In the genomic region with DNA sequence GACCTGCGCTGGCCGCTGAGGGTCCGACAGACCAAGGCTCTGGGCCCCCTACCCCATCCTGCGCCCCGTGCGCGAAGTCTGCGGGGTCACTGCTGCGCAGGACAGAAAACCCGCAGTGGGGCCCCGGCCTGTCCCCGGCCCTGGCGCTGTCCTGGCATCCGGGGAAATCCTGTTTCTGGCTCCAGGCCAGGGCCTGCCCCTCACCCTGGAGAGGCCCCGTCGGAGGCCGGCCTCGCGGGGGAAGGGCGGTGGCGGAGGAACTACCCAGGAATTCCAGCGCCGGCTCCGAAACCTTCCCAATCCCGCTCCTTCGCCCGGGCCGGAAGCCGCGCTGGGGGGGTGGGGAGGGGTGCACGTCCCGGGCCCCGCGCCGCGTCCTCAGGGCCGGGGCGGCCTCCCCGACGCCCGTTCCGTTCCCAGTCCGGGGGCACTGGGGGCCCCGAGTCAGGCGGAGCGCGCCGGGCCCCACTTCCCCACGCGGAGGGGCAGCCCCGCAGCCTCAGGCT, we compare ENCODE assay signal across 1 cellular context.
A peak's percentile ranks its signal among the peaks of the same experiment; 100 is the strongest.
TF ChIP-seq lines count a peak whose summit lies in the region.

No MANE protein-coding gene starts in this region.

TF ChIP-seq in HepG2, 621 proteins besides CTCF, POLR2A, EP300 and RAD21 (continued from another document and continues in another):
- TF ChIP-seq, protein P1, sequence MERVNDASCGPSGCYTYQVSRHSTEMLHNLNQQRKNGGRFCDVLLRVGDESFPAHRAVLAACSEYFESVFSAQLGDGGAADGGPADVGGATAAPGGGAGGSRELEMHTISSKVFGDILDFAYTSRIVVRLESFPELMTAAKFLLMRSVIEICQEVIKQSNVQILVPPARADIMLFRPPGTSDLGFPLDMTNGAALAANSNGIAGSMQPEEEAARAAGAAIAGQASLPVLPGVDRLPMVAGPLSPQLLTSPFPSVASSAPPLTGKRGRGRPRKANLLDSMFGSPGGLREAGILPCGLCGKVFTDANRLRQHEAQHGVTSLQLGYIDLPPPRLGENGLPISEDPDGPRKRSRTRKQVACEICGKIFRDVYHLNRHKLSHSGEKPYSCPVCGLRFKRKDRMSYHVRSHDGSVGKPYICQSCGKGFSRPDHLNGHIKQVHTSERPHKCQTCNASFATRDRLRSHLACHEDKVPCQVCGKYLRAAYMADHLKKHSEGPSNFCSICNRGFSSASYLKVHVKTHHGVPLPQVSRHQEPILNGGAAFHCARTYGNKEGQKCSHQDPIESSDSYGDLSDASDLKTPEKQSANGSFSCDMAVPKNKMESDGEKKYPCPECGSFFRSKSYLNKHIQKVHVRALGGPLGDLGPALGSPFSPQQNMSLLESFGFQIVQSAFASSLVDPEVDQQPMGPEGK (CRISPR knock-in tag; IDR thresholded peaks at IDR 0.05): no peak
- TF ChIP-seq JDP2 (CRISPR knock-in tag; IDR thresholded peaks at IDR 0.05; ENCODE audit: borderline replicate concordance) (no peak), CREB1 (IDR thresholded peaks at IDR 0.05) (no peak), CREB1 (CRISPR knock-in tag; IDR thresholded peaks at IDR 0.05) (no peak), ZNF441 (CRISPR knock-in tag; IDR thresholded peaks at IDR 0.05; ENCODE audit: borderline replicate concordance) (no peak), MEF2D (CRISPR knock-in tag; IDR thresholded peaks at IDR 0.05) (0 out of 2 replicates have a peak, but pooled peaks have one; percentile 30), ZNF230 (CRISPR knock-in tag; IDR thresholded peaks at IDR 0.05) (no peak), ZFP36L1 (CRISPR knock-in tag; IDR thresholded peaks at IDR 0.05) (no peak), ZNF24 (IDR thresholded peaks at IDR 0.05) (no peak), HOXA9 (CRISPR knock-in tag; IDR thresholded peaks at IDR 0.05; ENCODE audit: borderline replicate concordance) (no peak), ZMYM4 (CRISPR knock-in tag; IDR thresholded peaks at IDR 0.05) (no peak), GABPB1 (CRISPR knock-in tag; IDR thresholded peaks at IDR 0.05) (peak; percentile 58; the same call in 1 of the 2 replicates), SALL2 (CRISPR knock-in tag; IDR thresholded peaks at IDR 0.05) (peak; percentile 44; the same call in 1 of the 2 replicates), NR2C2 (CRISPR knock-in tag; IDR thresholded peaks at IDR 0.05; ENCODE audit: borderline replicate concordance) (no peak), SMAD1 (CRISPR knock-in tag; IDR thresholded peaks at IDR 0.05; ENCODE audit: borderline replicate concordance, low read depth) (no peak), KMT2B (CRISPR knock-in tag; IDR thresholded peaks at IDR 0.05) (no peak), SIX4 (CRISPR knock-in tag; IDR thresholded peaks at IDR 0.05) (no peak), GATAD1 (CRISPR knock-in tag; IDR thresholded peaks at IDR 0.05) (0 out of 2 replicates have a peak, but pooled peaks have one; percentile 13), TAF1 (CRISPR knock-in tag; IDR thresholded peaks at IDR 0.05) (peak; percentile 29; the same call in 1 of the 2 replicates), THYN1 (CRISPR knock-in tag; IDR thresholded peaks at IDR 0.05; ENCODE audit: borderline replicate concordance, low read depth) (no peak), ZNF20 (CRISPR knock-in tag; IDR thresholded peaks at IDR 0.05) (no peak), ZFY (CRISPR knock-in tag; IDR thresholded peaks at IDR 0.05) (peak; percentile 51; the same call in 1 of the 2 replicates), ZNF33A (CRISPR knock-in tag; IDR thresholded peaks at IDR 0.05; ENCODE audit: borderline replicate concordance) (no peak), MYNN (CRISPR knock-in tag; IDR thresholded peaks at IDR 0.05; ENCODE audit: low read depth) (no peak)
- TF ChIP-seq, protein P2, sequence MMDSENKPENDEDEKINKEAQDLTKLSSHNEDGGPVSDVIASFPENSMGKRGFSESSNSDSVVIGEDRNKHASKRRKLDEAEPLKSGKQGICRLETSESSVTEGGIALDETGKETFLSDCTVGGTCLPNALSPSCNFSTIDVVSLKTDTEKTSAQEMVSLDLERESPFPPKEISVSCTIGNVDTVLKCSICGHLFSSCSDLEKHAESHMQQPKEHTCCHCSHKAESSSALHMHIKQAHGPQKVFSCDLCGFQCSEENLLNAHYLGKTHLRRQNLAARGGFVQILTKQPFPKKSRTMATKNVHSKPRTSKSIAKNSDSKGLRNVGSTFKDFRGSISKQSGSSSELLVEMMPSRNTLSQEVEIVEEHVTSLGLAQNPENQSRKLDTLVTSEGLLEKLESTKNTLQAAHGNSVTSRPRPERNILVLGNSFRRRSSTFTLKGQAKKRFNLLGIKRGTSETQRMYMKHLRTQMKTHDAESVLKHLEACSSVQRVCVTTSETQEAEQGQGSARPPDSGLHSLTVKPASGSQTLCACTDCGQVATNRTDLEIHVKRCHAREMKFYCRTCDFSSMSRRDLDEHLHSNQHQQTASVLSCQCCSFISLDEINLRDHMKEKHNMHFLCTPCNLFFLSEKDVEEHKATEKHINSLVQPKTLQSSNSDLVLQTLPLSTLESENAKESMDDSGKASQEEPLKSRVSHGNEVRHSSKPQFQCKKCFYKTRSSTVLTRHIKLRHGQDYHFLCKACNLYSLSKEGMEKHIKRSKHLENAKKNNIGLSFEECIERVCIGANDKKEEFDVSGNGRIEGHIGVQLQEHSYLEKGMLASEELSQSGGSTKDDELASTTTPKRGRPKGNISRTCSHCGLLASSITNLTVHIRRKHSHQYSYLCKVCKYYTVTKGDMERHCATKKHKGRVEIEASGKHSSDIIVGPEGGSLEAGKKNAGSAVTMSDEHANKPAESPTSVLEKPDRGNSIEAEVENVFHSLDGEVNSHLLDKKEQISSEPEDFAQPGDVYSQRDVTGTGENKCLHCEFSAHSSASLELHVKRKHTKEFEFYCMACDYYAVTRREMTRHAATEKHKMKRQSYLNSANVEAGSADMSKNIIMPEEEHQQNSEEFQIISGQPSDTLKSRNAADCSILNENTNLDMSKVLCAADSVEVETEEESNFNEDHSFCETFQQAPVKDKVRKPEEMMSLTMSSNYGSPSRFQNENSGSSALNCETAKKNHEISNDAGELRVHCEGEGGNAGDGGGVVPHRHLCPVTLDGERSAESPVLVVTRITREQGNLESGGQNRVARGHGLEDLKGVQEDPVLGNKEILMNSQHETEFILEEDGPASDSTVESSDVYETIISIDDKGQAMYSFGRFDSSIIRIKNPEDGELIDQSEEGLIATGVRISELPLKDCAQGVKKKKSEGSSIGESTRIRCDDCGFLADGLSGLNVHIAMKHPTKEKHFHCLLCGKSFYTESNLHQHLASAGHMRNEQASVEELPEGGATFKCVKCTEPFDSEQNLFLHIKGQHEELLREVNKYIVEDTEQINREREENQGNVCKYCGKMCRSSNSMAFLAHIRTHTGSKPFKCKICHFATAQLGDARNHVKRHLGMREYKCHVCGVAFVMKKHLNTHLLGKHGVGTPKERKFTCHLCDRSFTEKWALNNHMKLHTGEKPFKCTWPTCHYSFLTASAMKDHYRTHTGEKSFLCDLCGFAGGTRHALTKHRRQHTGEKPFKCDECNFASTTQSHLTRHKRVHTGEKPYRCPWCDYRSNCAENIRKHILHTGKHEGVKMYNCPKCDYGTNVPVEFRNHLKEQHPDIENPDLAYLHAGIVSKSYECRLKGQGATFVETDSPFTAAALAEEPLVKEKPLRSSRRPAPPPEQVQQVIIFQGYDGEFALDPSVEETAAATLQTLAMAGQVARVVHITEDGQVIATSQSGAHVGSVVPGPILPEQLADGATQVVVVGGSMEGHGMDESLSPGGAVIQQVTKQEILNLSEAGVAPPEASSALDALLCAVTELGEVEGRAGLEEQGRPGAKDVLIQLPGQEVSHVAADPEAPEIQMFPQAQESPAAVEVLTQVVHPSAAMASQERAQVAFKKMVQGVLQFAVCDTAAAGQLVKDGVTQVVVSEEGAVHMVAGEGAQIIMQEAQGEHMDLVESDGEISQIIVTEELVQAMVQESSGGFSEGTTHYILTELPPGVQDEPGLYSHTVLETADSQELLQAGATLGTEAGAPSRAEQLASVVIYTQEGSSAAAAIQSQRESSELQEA (CRISPR knock-in tag; IDR thresholded peaks at IDR 0.05; ENCODE audit: not compliant biosample characterization): no peak
- TF ChIP-seq, protein P3, sequence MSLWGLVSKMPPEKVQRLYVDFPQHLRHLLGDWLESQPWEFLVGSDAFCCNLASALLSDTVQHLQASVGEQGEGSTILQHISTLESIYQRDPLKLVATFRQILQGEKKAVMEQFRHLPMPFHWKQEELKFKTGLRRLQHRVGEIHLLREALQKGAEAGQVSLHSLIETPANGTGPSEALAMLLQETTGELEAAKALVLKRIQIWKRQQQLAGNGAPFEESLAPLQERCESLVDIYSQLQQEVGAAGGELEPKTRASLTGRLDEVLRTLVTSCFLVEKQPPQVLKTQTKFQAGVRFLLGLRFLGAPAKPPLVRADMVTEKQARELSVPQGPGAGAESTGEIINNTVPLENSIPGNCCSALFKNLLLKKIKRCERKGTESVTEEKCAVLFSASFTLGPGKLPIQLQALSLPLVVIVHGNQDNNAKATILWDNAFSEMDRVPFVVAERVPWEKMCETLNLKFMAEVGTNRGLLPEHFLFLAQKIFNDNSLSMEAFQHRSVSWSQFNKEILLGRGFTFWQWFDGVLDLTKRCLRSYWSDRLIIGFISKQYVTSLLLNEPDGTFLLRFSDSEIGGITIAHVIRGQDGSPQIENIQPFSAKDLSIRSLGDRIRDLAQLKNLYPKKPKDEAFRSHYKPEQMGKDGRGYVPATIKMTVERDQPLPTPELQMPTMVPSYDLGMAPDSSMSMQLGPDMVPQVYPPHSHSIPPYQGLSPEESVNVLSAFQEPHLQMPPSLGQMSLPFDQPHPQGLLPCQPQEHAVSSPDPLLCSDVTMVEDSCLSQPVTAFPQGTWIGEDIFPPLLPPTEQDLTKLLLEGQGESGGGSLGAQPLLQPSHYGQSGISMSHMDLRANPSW (CRISPR knock-in tag; IDR thresholded peaks at IDR 0.05; ENCODE audit: borderline replicate concordance): no peak
- TF ChIP-seq, protein P4, sequence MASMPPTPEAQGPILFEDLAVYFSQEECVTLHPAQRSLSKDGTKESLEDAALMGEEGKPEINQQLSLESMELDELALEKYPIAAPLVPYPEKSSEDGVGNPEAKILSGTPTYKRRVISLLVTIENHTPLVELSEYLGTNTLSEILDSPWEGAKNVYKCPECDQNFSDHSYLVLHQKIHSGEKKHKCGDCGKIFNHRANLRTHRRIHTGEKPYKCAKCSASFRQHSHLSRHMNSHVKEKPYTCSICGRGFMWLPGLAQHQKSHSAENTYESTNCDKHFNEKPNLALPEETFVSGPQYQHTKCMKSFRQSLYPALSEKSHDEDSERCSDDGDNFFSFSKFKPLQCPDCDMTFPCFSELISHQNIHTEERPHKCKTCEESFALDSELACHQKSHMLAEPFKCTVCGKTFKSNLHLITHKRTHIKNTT (CRISPR knock-in tag; IDR thresholded peaks at IDR 0.05): no peak
- TF ChIP-seq, protein P5, sequence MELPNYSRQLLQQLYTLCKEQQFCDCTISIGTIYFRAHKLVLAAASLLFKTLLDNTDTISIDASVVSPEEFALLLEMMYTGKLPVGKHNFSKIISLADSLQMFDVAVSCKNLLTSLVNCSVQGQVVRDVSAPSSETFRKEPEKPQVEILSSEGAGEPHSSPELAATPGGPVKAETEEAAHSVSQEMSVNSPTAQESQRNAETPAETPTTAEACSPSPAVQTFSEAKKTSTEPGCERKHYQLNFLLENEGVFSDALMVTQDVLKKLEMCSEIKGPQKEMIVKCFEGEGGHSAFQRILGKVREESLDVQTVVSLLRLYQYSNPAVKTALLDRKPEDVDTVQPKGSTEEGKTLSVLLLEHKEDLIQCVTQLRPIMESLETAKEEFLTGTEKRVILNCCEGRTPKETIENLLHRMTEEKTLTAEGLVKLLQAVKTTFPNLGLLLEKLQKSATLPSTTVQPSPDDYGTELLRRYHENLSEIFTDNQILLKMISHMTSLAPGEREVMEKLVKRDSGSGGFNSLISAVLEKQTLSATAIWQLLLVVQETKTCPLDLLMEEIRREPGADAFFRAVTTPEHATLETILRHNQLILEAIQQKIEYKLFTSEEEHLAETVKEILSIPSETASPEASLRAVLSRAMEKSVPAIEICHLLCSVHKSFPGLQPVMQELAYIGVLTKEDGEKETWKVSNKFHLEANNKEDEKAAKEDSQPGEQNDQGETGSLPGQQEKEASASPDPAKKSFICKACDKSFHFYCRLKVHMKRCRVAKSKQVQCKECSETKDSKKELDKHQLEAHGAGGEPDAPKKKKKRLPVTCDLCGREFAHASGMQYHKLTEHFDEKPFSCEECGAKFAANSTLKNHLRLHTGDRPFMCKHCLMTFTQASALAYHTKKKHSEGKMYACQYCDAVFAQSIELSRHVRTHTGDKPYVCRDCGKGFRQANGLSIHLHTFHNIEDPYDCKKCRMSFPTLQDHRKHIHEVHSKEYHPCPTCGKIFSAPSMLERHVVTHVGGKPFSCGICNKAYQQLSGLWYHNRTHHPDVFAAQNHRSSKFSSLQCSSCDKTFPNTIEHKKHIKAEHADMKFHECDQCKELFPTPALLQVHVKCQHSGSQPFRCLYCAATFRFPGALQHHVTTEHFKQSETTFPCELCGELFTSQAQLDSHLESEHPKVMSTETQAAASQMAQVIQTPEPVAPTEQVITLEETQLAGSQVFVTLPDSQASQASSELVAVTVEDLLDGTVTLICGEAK (IDR thresholded peaks at IDR 0.05): no peak
- TF ChIP-seq, protein P5 (CRISPR knock-in tag; IDR thresholded peaks at IDR 0.05): no peak
- TF ChIP-seq, protein P6, sequence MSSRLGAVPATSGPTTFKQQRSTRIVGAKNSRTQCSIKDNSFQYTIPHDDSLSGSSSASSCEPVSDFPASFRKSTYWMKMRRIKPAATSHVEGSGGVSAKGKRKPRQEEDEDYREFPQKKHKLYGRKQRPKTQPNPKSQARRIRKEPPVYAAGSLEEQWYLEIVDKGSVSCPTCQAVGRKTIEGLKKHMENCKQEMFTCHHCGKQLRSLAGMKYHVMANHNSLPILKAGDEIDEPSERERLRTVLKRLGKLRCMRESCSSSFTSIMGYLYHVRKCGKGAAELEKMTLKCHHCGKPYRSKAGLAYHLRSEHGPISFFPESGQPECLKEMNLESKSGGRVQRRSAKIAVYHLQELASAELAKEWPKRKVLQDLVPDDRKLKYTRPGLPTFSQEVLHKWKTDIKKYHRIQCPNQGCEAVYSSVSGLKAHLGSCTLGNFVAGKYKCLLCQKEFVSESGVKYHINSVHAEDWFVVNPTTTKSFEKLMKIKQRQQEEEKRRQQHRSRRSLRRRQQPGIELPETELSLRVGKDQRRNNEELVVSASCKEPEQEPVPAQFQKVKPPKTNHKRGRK (CRISPR knock-in tag; IDR thresholded peaks at IDR 0.05): no peak
